10 cellular contexts compared by ENCODE assay signal in genomic region chr17:50264263-50265113, GRCh38. TPM values are rescaled to one million over a fixed set of nuclear protein-coding genes. Genes with fewer than 3 reads are reported as not detected.
DNase-seq lines count a peak whose midpoint lies in the region; ATAC-seq and TF ChIP-seq lines count a peak whose summit lies in the region.
"Had no signal": no experiment of that assay in that cellular context is flagged by ENCODE, and none has a peak within 500 bp of the region (broad histone marks: within the 10 kb centered on the region; RNA-seq: fewer than 3 reads in every experiment).

No MANE protein-coding gene starts in this region.

- POLR2A ChIA-PET in HEK293T (lab: Yijun Ruan, JAX), result no interaction called here

- no peak for ATAC-seq in GM18909 (IDR thresholded peaks at IDR 0.05; ENCODE audit: poor library complexity, unreplicated experiment)

- H3K27ac Mint-ChIP-seq in nephron progenitor cell, result no peak overlapping the region
- H3K27ac Mint-ChIP-seq in activated T-helper 1 cell treated with anti-CD3 and anti-CD28 coated beads, Interleukin-12 subunit alpha, Interleukin-12 subunit beta, Interleukin-2, Interleukin-4 antibody, amounts not matched to agents 30 ng/mL and 10 ng/mL and 1 ng/mL, durations not matched to agents 14 hours and 24 hours and 36 hours, result no peak overlapping the region
- H3K27ac Mint-ChIP-seq: CD4-positive, CD25-positive, alpha-beta regulatory T cell had no signal

- H3K27me3 ChIP-seq in HUES48 (ENCODE audit: control insufficient read depth, insufficient read depth, low read length), result no peaks in the 10 kb centered on the region

- H3K27ac ChIP-seq in HUES48 (ENCODE audit: low read depth, low read length), result no peak overlapping the region
- peak overlapping the region in 1 of 2 donors; percentile 63 for H3K27ac ChIP-seq in coronary artery
- H3K27ac ChIP-seq: HL-60 had no signal

- peaks cover 10% of the 10 kb centered on the region; the same call in 1 of the 2 replicates for H3K4me1 ChIP-seq in HUES48 (ENCODE audit: control insufficient read depth, insufficient read depth, low read length)

- TF ChIP-seq CTCF in coronary artery (IDR thresholded peaks at IDR 0.05) (no peak), nephron progenitor cell (IDR thresholded peaks at IDR 0.05) (no peak)

- no peak overlapping the region for H3K4me3 Mint-ChIP-seq in nephron progenitor cell
- no peak overlapping the region for H3K4me3 Mint-ChIP-seq in activated T-helper 1 cell treated with anti-CD3 and anti-CD28 coated beads, Interleukin-12 subunit alpha, Interleukin-12 subunit beta, Interleukin-2, Interleukin-4 antibody, amounts not matched to agents 30 ng/mL and 10 ng/mL and 1 ng/mL, durations not matched to agents 14 hours and 24 hours and 36 hours
- H3K4me3 Mint-ChIP-seq: CD4-positive, CD25-positive, alpha-beta regulatory T cell had no signal

- H3K9ac ChIP-seq in HUES48 (ENCODE audit: low read depth, low read length), result no peak overlapping the region

- H3K9me3 Mint-ChIP-seq in nephron progenitor cell, result no peaks in the 10 kb centered on the region
- no peaks in the 10 kb centered on the region for H3K9me3 Mint-ChIP-seq in activated T-helper 1 cell treated with anti-CD3 and anti-CD28 coated beads, Interleukin-12 subunit alpha, Interleukin-12 subunit beta, Interleukin-2, Interleukin-4 antibody, amounts not matched to agents 30 ng/mL and 10 ng/mL and 1 ng/mL, durations not matched to agents 14 hours and 24 hours and 36 hours
- H3K9me3 Mint-ChIP-seq: CD4-positive, CD25-positive, alpha-beta regulatory T cell had no signal

- no peaks in the 10 kb centered on the region for H3K9me3 ChIP-seq in HUES48 (ENCODE audit: control insufficient read depth, insufficient read depth, low read length)

- intact Hi-C loops in activated T-helper 1 cell treated with anti-CD3 and anti-CD28 coated beads, Interleukin-12 subunit alpha, Interleukin-12 subunit beta, Interleukin-2, Interleukin-4 antibody, amounts not matched to agents 30 ng/mL and 10 ng/mL and 1 ng/mL, durations not matched to agents 14 hours and 24 hours and 36 hours (cut with micrococcal nuclease), result no loop called here

- CTCF ChIA-PET in HEK293T (lab: Yijun Ruan, JAX), result no interaction called here

- H3K36me3 ChIP-seq in HUES48 (ENCODE audit: control insufficient read depth, insufficient read depth, low read length), result no peaks in the 10 kb centered on the region

- H3K27me3 Mint-ChIP-seq in nephron progenitor cell (ENCODE audit: low read depth, poor library complexity), result no peaks in the 10 kb centered on the region
- H3K27me3 Mint-ChIP-seq in activated T-helper 1 cell treated with anti-CD3 and anti-CD28 coated beads, Interleukin-12 subunit alpha, Interleukin-12 subunit beta, Interleukin-2, Interleukin-4 antibody, amounts not matched to agents 30 ng/mL and 10 ng/mL and 1 ng/mL, durations not matched to agents 14 hours and 24 hours and 36 hours (ENCODE audit: insufficient read depth), result peaks cover 18% of the 10 kb centered on the region

- H3K4me3 ChIP-seq in HUES48 (ENCODE audit: low read depth, low read length) (peak overlapping the region; percentile 42), coronary artery (peak overlapping the region; percentile 8)

- peak; percentile 83 for DNase-seq in AG20443 (ENCODE audit: low spot score)
- DNase-seq in coronary artery (ENCODE audit: low spot score), result no peak
- peak; percentile 49 for DNase-seq in nephron progenitor cell
- DNase-seq in NK-92 treated with Interleukin-12 subunit alpha and Interleukin-12 subunit beta, amount 100 ng/mL, for 24 hours (lab: John Stamatoyannopoulos, UW), result no peak
- DNase-seq in HEK293T (ENCODE audit: extremely low spot score), result no peak
- DNase-seq in activated T-helper 1 cell treated with anti-CD3 and anti-CD28 coated beads, Interleukin-12 subunit alpha, Interleukin-12 subunit beta, Interleukin-2, Interleukin-4 antibody, amounts not matched to agents 30 ng/mL and 10 ng/mL and 1 ng/mL, durations not matched to agents 14 hours and 24 hours and 36 hours (ENCODE audit: low spot score), result no peak
- DNase-seq: CD4-positive, CD25-positive, alpha-beta regulatory T cell had no signal

- H3K36me3 Mint-ChIP-seq in nephron progenitor cell (ENCODE audit: low read depth), result no peaks in the 10 kb centered on the region
- H3K36me3 Mint-ChIP-seq in activated T-helper 1 cell treated with anti-CD3 and anti-CD28 coated beads, Interleukin-12 subunit alpha, Interleukin-12 subunit beta, Interleukin-2, Interleukin-4 antibody, amounts not matched to agents 30 ng/mL and 10 ng/mL and 1 ng/mL, durations not matched to agents 14 hours and 24 hours and 36 hours (ENCODE audit: low read depth), result no peaks in the 10 kb centered on the region
- H3K36me3 Mint-ChIP-seq: CD4-positive, CD25-positive, alpha-beta regulatory T cell had no signal

- peaks cover 92% of the 10 kb centered on the region for H3K4me1 Mint-ChIP-seq in nephron progenitor cell
- H3K4me1 Mint-ChIP-seq in activated T-helper 1 cell treated with anti-CD3 and anti-CD28 coated beads, Interleukin-12 subunit alpha, Interleukin-12 subunit beta, Interleukin-2, Interleukin-4 antibody, amounts not matched to agents 30 ng/mL and 10 ng/mL and 1 ng/mL, durations not matched to agents 14 hours and 24 hours and 36 hours (ENCODE audit: low read depth), result no peaks in the 10 kb centered on the region

TF ChIP-seq in HEK293T, 16 proteins besides CTCF, POLR2A, EP300 and RAD21:
- no peak for TF ChIP-seq ARNT (IDR thresholded peaks at IDR 0.05)
- TF ChIP-seq FOXK2 (IDR thresholded peaks at IDR 0.05), result no peak
- TF ChIP-seq CTBP1 (IDR thresholded peaks at IDR 0.05; ENCODE audit: borderline replicate concordance), result no peak
- TF ChIP-seq PKNOX1 (IDR thresholded peaks at IDR 0.05), result no peak
- TF ChIP-seq LEF1 (IDR thresholded peaks at IDR 0.05; ENCODE audit: borderline replicate concordance), result no peak
- TF ChIP-seq SP1 (IDR thresholded peaks at IDR 0.05), result no peak
- no peak for TF ChIP-seq ELF4 (IDR thresholded peaks at IDR 0.05)
- TF ChIP-seq TARDBP (IDR thresholded peaks at IDR 0.05), result no peak
- TF ChIP-seq SUZ12 (IDR thresholded peaks at IDR 0.05), result no peak

RNA-seq across cellular contexts. Expression of gene TMEM92, which starts 9.8 kb away (rescaled TPM):
- 0.21 and 0.47 TPM in 2 replicates for total RNA-seq in activated T-helper 1 cell treated with anti-CD3 and anti-CD28 coated beads, Interleukin-12 subunit alpha, Interleukin-12 subunit beta, Interleukin-2, Interleukin-4 antibody, amounts not matched to agents 30 ng/mL and 10 ng/mL and 1 ng/mL, durations not matched to agents 14 hours and 24 hours and 36 hours
- total RNA-seq: CD4-positive, CD25-positive, alpha-beta regulatory T cell had no signal

Comparison
In these comparisons a context has a peak if more than half of its experiments do, and no peak if none do; other contexts are left out.
1. DNase-seq: peak in AG20443 (single experiment) and nephron progenitor cell (single experiment); none in coronary artery (single experiment), NK-92 treated with Interleukin-12 subunit alpha and Interleukin-12 subunit beta, amount 100 ng/mL, for 24 hours (single experiment), HEK293T (single experiment) and activated T-helper 1 cell treated with anti-CD3 and anti-CD28 coated beads, Interleukin-12 subunit alpha, Interleukin-12 subunit beta, Interleukin-2, Interleukin-4 antibody, amounts not matched to agents 30 ng/mL and 10 ng/mL and 1 ng/mL, durations not matched to agents 14 hours and 24 hours and 36 hours (single experiment).